10 cellular contexts compared by ENCODE assay signal in genomic region chr1:55384589-55385136, GRCh38.
"Had no signal": no experiment of that assay in that cellular context is flagged by ENCODE, and none has a peak within 500 bp of the region (broad histone marks: within the 10 kb centered on the region; RNA-seq: fewer than 3 reads in every experiment).

No MANE protein-coding gene starts in this region.

- H3K27ac ChIP-seq: body of pancreas, right lobe of liver, stomach, WERI-Rb-1 had no signal

- H3K36me3 ChIP-seq: right lobe of liver, stomach, WERI-Rb-1 had no signal

- H3K27me3 ChIP-seq: body of pancreas, right lobe of liver, stomach had no signal

- H3K4me1 ChIP-seq: body of pancreas, right lobe of liver had no signal

- DNase-seq: activated CD8-positive, alpha-beta memory T cell treated with anti-CD3 and anti-CD28 coated beads for 24 hours; amygdala; body of pancreas; caudate nucleus; islet precursor cell; natural killer cell; right lobe of liver; stomach; WERI-Rb-1 had no signal

- H3K9me3 ChIP-seq: body of pancreas, right lobe of liver had no signal

- H3K4me3 ChIP-seq: body of pancreas, right lobe of liver, smooth muscle cell, stomach had no signal
